ENCODE assay signal across 14 cellular contexts in genomic region chr13:97273341-97273831, GRCh38. TPM values are rescaled to one million over a fixed set of nuclear protein-coding genes. Genes with fewer than 3 reads are reported as not detected.
A peak's percentile ranks its signal among the peaks of the same experiment; 100 is the strongest.
DNase-seq lines count a peak whose midpoint lies in the region; ATAC-seq and TF ChIP-seq lines count a peak whose summit lies in the region.
"Had no signal": no experiment of that assay in that cellular context is flagged by ENCODE, and none has a peak within 500 bp of the region (broad histone marks: within the 10 kb centered on the region; RNA-seq: fewer than 3 reads in every experiment).

No MANE protein-coding gene starts in this region.

- H3F3A ChIP-seq in PC-3 (ENCODE audit: low read length, unreplicated experiment) = no peaks in the 10 kb centered on the region

- H3K4me3 ChIP-seq in PC-3 (ENCODE audit: low read length) (no peak overlapping the region), fibroblast of lung (replicated peaks in 1 of 4; ENCODE audit: control extremely low read depth in 1 of 4, insufficient read depth in 1 of 4, low read depth in 3 of 4, low read length in 4 of 4) (no peak overlapping the region), sigmoid colon (no peak overlapping the region)
- H3K4me3 ChIP-seq: BLaER1 had no signal

- H3K79me2 ChIP-seq in PC-3 (ENCODE audit: low read length) (peaks cover 18% of the 10 kb centered on the region), fibroblast of lung (ENCODE audit: control insufficient read depth, insufficient read depth, low read length) (peaks cover 46% of the 10 kb centered on the region)

- 0 out of 2 replicates have a peak, but pooled peaks cover 3% of the 10 kb centered on the region for H3K36me3 ChIP-seq in PC-3 (ENCODE audit: low read depth, low read length)
- H3K36me3 ChIP-seq in fibroblast of lung (ENCODE audit: control insufficient read depth, insufficient read depth, low read length) = no peaks in the 10 kb centered on the region
- H3K36me3 ChIP-seq in sigmoid colon = peaks cover 0 to 4% (median 0%) of the 10 kb centered on the region in 4 donors

- no peak for TF ChIP-seq POLR2A in sigmoid colon (IDR thresholded peaks at IDR 0.05)

- BruUV-seq in PC-3 (replicated peaks; lab: Mats Ljungman, UMichigan) = no TSS peak

- no peak overlapping the region for H3K9ac ChIP-seq in PC-3 (ENCODE audit: low read length)
- no peak overlapping the region for H3K9ac ChIP-seq in fibroblast of lung (ENCODE audit: insufficient read depth, low read length)
- H3K9ac ChIP-seq: BLaER1 had no signal

- DNase-seq in EL (peak; percentile 62), PC-3 (no peak), fibroblast of lung (ENCODE audit: low read depth in 2 of 2) (peak in 1 of 2 donors; percentile 46), sigmoid colon (no peak), iPS-NIHi7 (ENCODE audit: extremely low spot score) (no peak), NCI-H226 (no peak), hepatic stellate cell (ENCODE audit: low spot score) (no peak)
- DNase-seq: activated naive CD8-positive, alpha-beta T cell treated with anti-CD3 and anti-CD28 coated beads, Interleukin-2, amount 10 ng/mL, durations not matched to agents 7 days and 5 days; cortex of kidney; GF-D8; NCI-H524 treated with DMSO at 0.1 percent for 48 hours; SHP77 treated with DMSO at 0.1 percent for 48 hours had no signal

- CTCF ChIA-PET in PC-3 (lab: Charles Lee) = no interaction called here

- H3K4me1 ChIP-seq in PC-3 (ENCODE audit: insufficient read depth, low read length) (peaks cover 37% of the 10 kb centered on the region), fibroblast of lung (ENCODE audit: control insufficient read depth, extremely low read depth, insufficient read depth, low read length) (peaks cover 19% of the 10 kb centered on the region), sigmoid colon (peaks cover 0 to 95% (median 87%) of the 10 kb centered on the region in 4 donors)
- H3K4me1 ChIP-seq: BLaER1 had no signal

- H3K9me3 ChIP-seq in PC-3 (ENCODE audit: low read length) = no peaks in the 10 kb centered on the region
- no peaks in the 10 kb centered on the region for H3K9me3 ChIP-seq in fibroblast of lung (ENCODE audit: control insufficient read depth, insufficient read depth, low read depth, low read length)
- no peaks in the 10 kb centered on the region for H3K9me3 ChIP-seq in sigmoid colon
- H3K9me3 ChIP-seq: BLaER1 had no signal

- ATAC-seq in PC-3 (peak; percentile 56), GM19324 (IDR thresholded peaks at IDR 0.05; ENCODE audit: low FRiP score, unreplicated experiment) (no peak)

- WGBS in sigmoid colon, 2 donors = 84 to 95% methylated on average over 5 of the region's 5 CpGs

- TF ChIP-seq CTCF in PC-3 (conservative IDR thresholded peaks at IDR 0.05; ENCODE audit: low read depth, low read length) (no peak), fibroblast of lung (conservative IDR thresholded peaks at IDR 0.05 in 1 of 2, IDR thresholded peaks at IDR 0.05 in 1 of 2; ENCODE audit: low read depth in 1 of 2, low read length in 2 of 2) (no peak), sigmoid colon (IDR thresholded peaks at IDR 0.05) (no peak)

- POLR2A ChIA-PET in PC-3 (lab: Charles Lee; ENCODE audit: unreplicated experiment) = interaction anchor here (0.7 kb wide), 1 partner anchor 42 kb away, joined by 4 read pairs; no protein-coding TSS in a partner anchor

- H2AFZ ChIP-seq in PC-3 (ENCODE audit: low read length) (no peak overlapping the region), fibroblast of lung (ENCODE audit: low read length) (no peak overlapping the region)

- intact Hi-C loops in PC-3 (cut with micrococcal nuclease) (loop anchor here (1.0 to 5.0 kb wide), 2 partner anchors 15 to 69 kb away; no protein-coding TSS in a partner anchor), sigmoid colon (cut with DNase I) (no loop called here)

- no peak overlapping the region for H3K4me2 ChIP-seq in PC-3 (ENCODE audit: low read length)
- H3K4me2 ChIP-seq in fibroblast of lung (ENCODE audit: extremely low read depth, insufficient read depth, low read length) = peak overlapping the region; percentile 46
- H3K4me2 ChIP-seq: BLaER1 had no signal

- no peaks in the 10 kb centered on the region for H3K9me2 ChIP-seq in PC-3 (replicated peaks; ENCODE audit: low read length)

- H3K27me3 ChIP-seq in PC-3 (ENCODE audit: low read length) = no peaks in the 10 kb centered on the region
- H3K27me3 ChIP-seq in fibroblast of lung (ENCODE audit: control insufficient read depth, insufficient read depth, low read length) = no peaks in the 10 kb centered on the region
- H3K27me3 ChIP-seq in sigmoid colon = no peaks in the 10 kb centered on the region
- H3K27me3 ChIP-seq: BLaER1 had no signal

- TF ChIP-seq EP300 in sigmoid colon (IDR thresholded peaks at IDR 0.05) = no peak

- H4K20me1 ChIP-seq in PC-3 (ENCODE audit: low read length) (no peaks in the 10 kb centered on the region), fibroblast of lung (ENCODE audit: control insufficient read depth, extremely low read depth, insufficient read depth, low read length) (no peaks in the 10 kb centered on the region)

- H3K27ac ChIP-seq in PC-3 (ENCODE audit: low read length) (peak overlapping the region; percentile 76), fibroblast of lung (ENCODE audit: insufficient read depth, low read length) (peak overlapping the region; percentile 3), sigmoid colon (peak overlapping the region; percentile 72 to 89 (median 80))
- H3K27ac ChIP-seq: BLaER1 had no signal

RNA-seq across cellular contexts. Expression of gene MBNL2, which starts 51.3 kb away (rescaled TPM):
- total RNA-seq in PC-3 (2014; rRNA removed) (10.3 and 17.8 TPM in 2 replicates), fibroblast of lung (54.7 and 61.1 TPM in 2 replicates), sigmoid colon (100 to 1,000 TPM in 1 of 4 donors, 10 to 100 TPM in 3; 84.7 to 110 (median 95.1) TPM)
- polyA plus RNA-seq in fibroblast of lung (42.0 and 48.9 TPM in 2 replicates), sigmoid colon (10 to 100 TPM; 11.8 to 16.2 (median 14.8) TPM)
- 32.3 and 39.9 TPM in 2 replicates for polyA plus RNA-seq in fibroblast of lung (2012)
- polyA minus RNA-seq in fibroblast of lung (ENCODE audit: low replicate concordance) = 25.1 and 35.2 TPM in 2 replicates

Comparison
In these comparisons a context has a peak if more than half of its experiments do, and no peak if none do; other contexts are left out.
1. H3K27ac ChIP-seq: peak in every context shown above with its lines; median percentile 80 in sigmoid colon; 76 in PC-3; 3 in fibroblast of lung.